ENCODE assay signal across 8 cellular contexts in genomic region chr17:29143894-29144293, GRCh38. TPM values are rescaled to one million over a fixed set of nuclear protein-coding genes. Genes with fewer than 3 reads are reported as not detected.
DNase-seq lines count a peak whose midpoint lies in the region; ATAC-seq, FAIRE-seq and TF ChIP-seq lines count a peak whose summit lies in the region.

No MANE protein-coding gene starts in this region.

- no peak overlapping the region for H4K5ac ChIP-seq in mesendoderm (ENCODE audit: low read length)

- H3K27ac Mint-ChIP-seq in activated CD4-positive, alpha-beta T cell treated with anti-CD3 and anti-CD28 coated beads, Interleukin-2, amount 10 ng/mL, durations not matched to agents 7 days and 5 days: peak overlapping the region; percentile 67

- H3K56ac ChIP-seq in mesendoderm (ENCODE audit: low read length): no peak overlapping the region

- no peak overlapping the region for H2BK120ac ChIP-seq in mesendoderm (ENCODE audit: low read depth, low read length)

- WGBS in mesendoderm (ENCODE audit: extremely low coverage, insufficient coverage, low lambda C conversion rate): no CpG with 5 or more reads among the region's 2 CpGs

- no peak overlapping the region for H3K18ac ChIP-seq in mesendoderm (ENCODE audit: low read length)

- H3K4me1 ChIP-seq in mesendoderm (ENCODE audit: control insufficient read depth, low read depth, low read length): peaks cover 7% of the 10 kb centered on the region

- no peaks in the 10 kb centered on the region for H3K79me2 ChIP-seq in mesendoderm (ENCODE audit: control insufficient read depth, insufficient read depth, low read length)

- H2BK15ac ChIP-seq in mesendoderm (replicated peaks; ENCODE audit: low read depth): no peak overlapping the region

- no peaks in the 10 kb centered on the region for H3K9me3 Mint-ChIP-seq in activated CD4-positive, alpha-beta T cell treated with anti-CD3 and anti-CD28 coated beads, Interleukin-2, amount 10 ng/mL, durations not matched to agents 7 days and 5 days

- H3K9ac ChIP-seq in mesendoderm (ENCODE audit: low read length): no peak overlapping the region

- H3K23ac ChIP-seq in mesendoderm (ENCODE audit: low read length): no peak overlapping the region

- H3K4me1 Mint-ChIP-seq in activated CD4-positive, alpha-beta T cell treated with anti-CD3 and anti-CD28 coated beads, Interleukin-2, amount 10 ng/mL, durations not matched to agents 7 days and 5 days: peaks cover 66% of the 10 kb centered on the region

- peak; percentile 22 for DNase-seq in activated CD4-positive, alpha-beta T cell treated with anti-CD3 and anti-CD28 coated beads, Interleukin-2, amount 10 ng/mL, durations not matched to agents 7 days and 5 days
- DNase-seq in activated CD4-positive, alpha-beta T cell treated with anti-CD3 and anti-CD28 coated beads, Interleukin-2, amount 50 U/mL, for 4 hours: no peak
- DNase-seq in NCI-H146 treated with DMSO at 0.1 percent for 48 hours (lab: John Stamatoyannopoulos, UW; ENCODE audit: unreplicated experiment) (peak; percentile 5), amniotic epithelial cell (ENCODE audit: low read depth) (peak; percentile 31), mesendoderm (peak; percentile 72), EL (no peak), GM12892 (ENCODE audit: insufficient read length) (no peak)

- no peaks in the 10 kb centered on the region for H3K27me3 ChIP-seq in mesendoderm (ENCODE audit: insufficient read depth, low read length, poor library complexity)

- H3K36me3 ChIP-seq in mesendoderm (ENCODE audit: control insufficient read depth, insufficient read depth, low read length): no peaks in the 10 kb centered on the region

- no peak overlapping the region for H3K4me3 Mint-ChIP-seq in activated CD4-positive, alpha-beta T cell treated with anti-CD3 and anti-CD28 coated beads, Interleukin-2, amount 10 ng/mL, durations not matched to agents 7 days and 5 days

- CTCF ChIA-PET in activated CD4-positive, alpha-beta T cell treated with anti-CD3 and anti-CD28 coated beads, Interleukin-2, amount 10 ng/mL, durations not matched to agents 7 days and 5 days (lab: Charles Lee): interaction anchor here (0.6 to 8.5 kb wide), 7 partner anchors 9 to 65 kb away, joined by 3 to 99 read pairs (median 4); partner anchors contain the start of gene MYO18A

- H3K4me3 ChIP-seq in mesendoderm (ENCODE audit: low read length): no peak overlapping the region

- ATAC-seq in HG03460 (IDR thresholded peaks at IDR 0.05; ENCODE audit: unreplicated experiment): no peak

- POLR2A ChIA-PET in activated CD4-positive, alpha-beta T cell treated with anti-CD3 and anti-CD28 coated beads, Interleukin-2, amount 10 ng/mL, durations not matched to agents 7 days and 5 days (lab: Charles Lee): interaction anchor here (0.6 kb wide), 1 partner anchor 150 kb away, joined by 3 read pairs; the partner anchor contains the start of gene NUFIP2

- H3K4me2 ChIP-seq in mesendoderm (ENCODE audit: low read length): no peak overlapping the region

- no peaks in the 10 kb centered on the region for H3K27me3 Mint-ChIP-seq in activated CD4-positive, alpha-beta T cell treated with anti-CD3 and anti-CD28 coated beads, Interleukin-2, amount 10 ng/mL, durations not matched to agents 7 days and 5 days

- H4K8ac ChIP-seq in mesendoderm (ENCODE audit: low read depth, low read length): no peak overlapping the region

- H3K4ac ChIP-seq in mesendoderm (ENCODE audit: low read depth, low read length): no peak overlapping the region

- no peaks in the 10 kb centered on the region for H3K79me1 ChIP-seq in mesendoderm (ENCODE audit: low read length)

- no peak overlapping the region for H2BK5ac ChIP-seq in mesendoderm (ENCODE audit: low read length)

- no peak for FAIRE-seq in GM12892 (lab: Jason Lieb, UNC)

- no peak overlapping the region for H3K27ac ChIP-seq in mesendoderm (ENCODE audit: low read depth, low read length)

- no peak overlapping the region for H2AK5ac ChIP-seq in mesendoderm (ENCODE audit: low read length)

- H3K36me3 Mint-ChIP-seq in activated CD4-positive, alpha-beta T cell treated with anti-CD3 and anti-CD28 coated beads, Interleukin-2, amount 10 ng/mL, durations not matched to agents 7 days and 5 days (ENCODE audit: low read depth): no peaks in the 10 kb centered on the region

- TF ChIP-seq POLR2A in GM12892 (IDR thresholded peaks at IDR 0.05; ENCODE audit: low read depth, low read length): no peak

RNA-seq across cellular contexts. Expression of gene MYO18A, which starts 36.3 kb away (rescaled TPM):
- total RNA-seq in activated CD4-positive, alpha-beta T cell treated with anti-CD3 and anti-CD28 coated beads, Interleukin-2, amount 10 ng/mL, durations not matched to agents 7 days and 5 days: 100 to 1,000 TPM in 1 of 2 experiments, 10 to 100 TPM in 1; 82.2 to 101 TPM
- polyA plus RNA-seq in mesendoderm (2013, experiment 1 of 2): 12.7 TPM
- 11.4 TPM for polyA plus RNA-seq in mesendoderm (2013, experiment 2 of 2)
- 25.1 TPM for polyA plus RNA-seq in GM12892 (2012; ENCODE audit: missing spikeins)

Comparison
In these comparisons a context has a peak if more than half of its experiments do, and no peak if none do; other contexts are left out.
1. DNase-seq: peak in activated CD4-positive, alpha-beta T cell treated with anti-CD3 and anti-CD28 coated beads, Interleukin-2, amount 10 ng/mL, durations not matched to agents 7 days and 5 days (single experiment), NCI-H146 treated with DMSO at 0.1 percent for 48 hours (single experiment), amniotic epithelial cell (single experiment) and mesendoderm (single experiment); none in activated CD4-positive, alpha-beta T cell treated with anti-CD3 and anti-CD28 coated beads, Interleukin-2, amount 50 U/mL, for 4 hours (0 of 2), EL (single experiment) and GM12892 (single experiment).